Comparison of ENCODE assay signal across 19 cellular contexts in the genomic region with DNA sequence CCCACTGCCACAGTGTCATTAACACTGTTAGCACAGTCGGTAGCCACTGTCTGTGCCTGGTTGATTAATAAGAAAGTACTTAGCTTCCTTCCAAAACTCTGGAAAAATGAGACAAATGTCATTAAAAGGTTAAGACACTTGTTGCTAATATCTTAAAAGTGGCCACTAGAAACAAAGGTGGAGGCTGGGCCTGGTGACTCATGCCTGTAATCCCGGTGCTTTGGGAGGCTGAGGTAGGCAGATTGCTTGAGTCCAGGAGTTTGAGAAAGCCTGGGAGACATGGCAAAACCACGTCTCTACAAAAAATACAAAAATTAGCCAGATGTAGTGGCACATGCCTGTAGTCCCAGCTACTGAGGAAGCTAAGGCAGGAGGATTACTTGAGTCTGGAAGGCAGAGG.
A peak's percentile ranks its signal among the peaks of the same experiment; 100 is the strongest.
DNase-seq lines count a peak whose midpoint lies in the region; ATAC-seq and TF ChIP-seq lines count a peak whose summit lies in the region.
"Had no signal": no experiment of that assay in that cellular context is flagged by ENCODE, and none has a peak within 500 bp of the region (broad histone marks: within the 10 kb centered on the region; RNA-seq: fewer than 3 reads in every experiment).

No MANE protein-coding gene starts in this region.

- H3K27me3 ChIP-seq in HCT116 (ENCODE audit: insufficient read depth, low read length): no peaks in the 10 kb centered on the region
- no peaks in the 10 kb centered on the region for H3K27me3 ChIP-seq in PC-3 (ENCODE audit: low read length)
- no peaks in the 10 kb centered on the region for H3K27me3 ChIP-seq in lower lobe of right lung (ENCODE audit: low read depth)

- no peaks in the 10 kb centered on the region for H3F3A ChIP-seq in PC-3 (ENCODE audit: low read length, unreplicated experiment)

- no peak overlapping the region for H3K4me2 ChIP-seq in HCT116 (ENCODE audit: low read length)
- H3K4me2 ChIP-seq in PC-3 (ENCODE audit: low read length): no peak overlapping the region
- H3K4me2 ChIP-seq: A549 had no signal

- TF ChIP-seq POLR2A in HCT116 (IDR thresholded peaks at IDR 0.05; ENCODE audit: borderline replicate concordance, extremely low read depth, insufficient read depth, insufficient read length): no peak

- H3K9me3 ChIP-seq in HCT116 (ENCODE audit: control insufficient read depth in 1 of 2, insufficient read depth in 1 of 2, low read depth in 1 of 2, low read length in 2 of 2): no peaks in the 10 kb centered on the region
- no peaks in the 10 kb centered on the region for H3K9me3 ChIP-seq in PC-3 (ENCODE audit: low read length)
- H3K9me3 ChIP-seq in lower lobe of right lung: peaks cover 4% of the 10 kb centered on the region

- CTCF ChIA-PET in HCT116 (lab: Charles Lee) (no interaction called here), PC-3 (lab: Charles Lee) (no interaction called here)

- intact Hi-C loops in HCT116 (cut with micrococcal nuclease): no loop called here
- intact Hi-C loops in PC-3 (cut with micrococcal nuclease): no loop called here
- intact Hi-C loops in lower lobe of right lung (cut with DNase I): no loop called here
- intact Hi-C loops in head of caudate nucleus (cut with DNase I): no loop called here

- ATAC-seq in HCT116: no peak
- peak; percentile 65 for ATAC-seq in PC-3
- ATAC-seq in lower lobe of right lung: peak; percentile 41 to 87
- ATAC-seq in HG02798 (IDR thresholded peaks at IDR 0.05; ENCODE audit: poor library complexity, unreplicated experiment): no peak
- no peak for ATAC-seq in GM21786 (IDR thresholded peaks at IDR 0.05; ENCODE audit: unreplicated experiment)
- ATAC-seq: A549 had no signal

- H3K9ac ChIP-seq in HCT116 (ENCODE audit: low read length): no peak overlapping the region
- H3K9ac ChIP-seq in PC-3 (ENCODE audit: low read length): no peak overlapping the region

- H3K27ac ChIP-seq in HCT116 (ENCODE audit: low read depth, low read length): no peak overlapping the region
- H3K27ac ChIP-seq in PC-3 (ENCODE audit: low read length): no peak overlapping the region
- no peak overlapping the region for H3K27ac ChIP-seq in lower lobe of right lung
- H3K27ac ChIP-seq: A549, SK-N-MC had no signal

- H3K9me2 ChIP-seq in HCT116 (ENCODE audit: insufficient read depth): no peaks in the 10 kb centered on the region
- H3K9me2 ChIP-seq in PC-3 (replicated peaks; ENCODE audit: low read length): no peaks in the 10 kb centered on the region

- H3K4me3 ChIP-seq in HCT116 (replicated peaks in 1 of 2; ENCODE audit: low read depth in 1 of 2, low read length in 2 of 2) (no peak overlapping the region), PC-3 (ENCODE audit: low read length) (no peak overlapping the region), epithelial cell of esophagus (ENCODE audit: low read length) (no peak overlapping the region), lower lobe of right lung (no peak overlapping the region)
- H3K4me3 ChIP-seq: A549, SK-N-MC had no signal

- H4K20me1 ChIP-seq in HCT116 (ENCODE audit: insufficient read depth): no peaks in the 10 kb centered on the region
- H4K20me1 ChIP-seq in PC-3 (ENCODE audit: low read length): no peaks in the 10 kb centered on the region

- BruUV-seq in HCT116 (replicated peaks; lab: Mats Ljungman, UMichigan): no TSS peak
- no TSS peak for BruUV-seq in PC-3 (replicated peaks; lab: Mats Ljungman, UMichigan)

- RAD21 ChIA-PET in HCT116 (lab: Charles Lee; ENCODE audit: low non-redundant PET in 1 of 2, low total read pairs in 2 of 2, uncharacterized antibody in 2 of 2, unreplicated experiment in 2 of 2): interaction anchor here in 1 of 2 experiments (0.6 kb wide), 1 partner anchor 396 kb away, joined by 3 read pairs; no protein-coding TSS in a partner anchor

- no peak for DNase-seq in HCT116 (ENCODE audit: low read depth, low spot score)
- DNase-seq in PC-3: peak; percentile 55
- peak; percentile 63 for DNase-seq in epithelial cell of esophagus (ENCODE audit: low read depth)
- DNase-seq in lower lobe of right lung: no peak
- no peak for DNase-seq in NCI-H2196 treated with DMSO at 0.1 percent for 48 hours (lab: John Stamatoyannopoulos, UW; ENCODE audit: unreplicated experiment)
- DNase-seq in head of caudate nucleus: no peak
- DNase-seq: GF-D8, HFFc6, Kasumi-1, NCI-H1092, NCI-H1436 treated with DMSO at 0.1 percent for 48 hours, NCI-H1930, NCI-H446, NCI-H526, SHP77 had no signal

- no peaks in the 10 kb centered on the region for H3K79me2 ChIP-seq in HCT116 (ENCODE audit: insufficient read depth, low read length)
- no peaks in the 10 kb centered on the region for H3K79me2 ChIP-seq in PC-3 (ENCODE audit: low read length)

- H3K4me1 ChIP-seq in HCT116 (ENCODE audit: control insufficient read depth in 1 of 2, insufficient read depth in 2 of 2, low read length in 2 of 2) (peaks cover 2 to 6% of the 10 kb centered on the region in 2 experiments; a peak in 1 of 4 replicates), PC-3 (ENCODE audit: insufficient read depth, low read length) (peaks cover 14% of the 10 kb centered on the region), lower lobe of right lung (no peaks in the 10 kb centered on the region)
- H3K4me1 ChIP-seq: A549 had no signal

- H3K36me3 ChIP-seq in HCT116 (ENCODE audit: control insufficient read depth in 1 of 2, insufficient read depth in 2 of 2, low read length in 2 of 2): no peaks in the 10 kb centered on the region
- no peaks in the 10 kb centered on the region for H3K36me3 ChIP-seq in PC-3 (ENCODE audit: low read depth, low read length)
- no peaks in the 10 kb centered on the region for H3K36me3 ChIP-seq in lower lobe of right lung

- POLR2A ChIA-PET in HCT116 (lab: Charles Lee): no interaction called here
- POLR2A ChIA-PET in PC-3 (lab: Charles Lee; ENCODE audit: unreplicated experiment): interaction anchor here (0.8 kb wide), 1 partner anchor 193 kb away, joined by 4 read pairs; no protein-coding TSS in a partner anchor

- TF ChIP-seq CTCF in HCT116 (IDR thresholded peaks at IDR 0.05 in 2 of 3, conservative IDR thresholded peaks at IDR 0.05 in 1 of 3; ENCODE audit: borderline replicate concordance in 1 of 3, insufficient read depth in 1 of 3, low read depth in 2 of 3, low read length in 2 of 3) (no peak), PC-3 (conservative IDR thresholded peaks at IDR 0.05; ENCODE audit: low read depth, low read length) (no peak), epithelial cell of esophagus (IDR thresholded peaks at IDR 0.05; ENCODE audit: insufficient read depth, low read depth, low read length, missing control alignments) (no peak), lower lobe of right lung (IDR thresholded peaks at IDR 0.05) (no peak)

- TF ChIP-seq RAD21 in HCT116 (IDR thresholded peaks at IDR 0.05; ENCODE audit: low read depth): no peak

- H2AFZ ChIP-seq in HCT116 (ENCODE audit: low read depth, low read length, poor library complexity, severe bottlenecking): peak overlapping the region; percentile 9
- H2AFZ ChIP-seq in PC-3 (ENCODE audit: low read length): no peak overlapping the region

TF ChIP-seq in HCT116, 20 proteins besides CTCF, POLR2A, EP300 and RAD21:
- TF ChIP-seq CBX3 (IDR thresholded peaks at IDR 0.05; ENCODE audit: low read depth): no peak
- peak; percentile 16; the same call in 1 of the 2 replicates for TF ChIP-seq JUND (IDR thresholded peaks at IDR 0.05)

Comparison
In these comparisons a context has a peak if more than half of its experiments do, and no peak if none do; other contexts are left out.
1. ATAC-seq: peak in PC-3 (single experiment) and lower lobe of right lung (2 of 2); none in HCT116 (single experiment), HG02798 (single experiment) and GM21786 (single experiment).
2. DNase-seq: peak in PC-3 (single experiment) and epithelial cell of esophagus (single experiment); none in HCT116 (single experiment), lower lobe of right lung (single experiment), NCI-H2196 treated with DMSO at 0.1 percent for 48 hours (single experiment) and head of caudate nucleus (0 of 42).